10 cellular contexts compared by ENCODE assay signal in the genomic region with DNA sequence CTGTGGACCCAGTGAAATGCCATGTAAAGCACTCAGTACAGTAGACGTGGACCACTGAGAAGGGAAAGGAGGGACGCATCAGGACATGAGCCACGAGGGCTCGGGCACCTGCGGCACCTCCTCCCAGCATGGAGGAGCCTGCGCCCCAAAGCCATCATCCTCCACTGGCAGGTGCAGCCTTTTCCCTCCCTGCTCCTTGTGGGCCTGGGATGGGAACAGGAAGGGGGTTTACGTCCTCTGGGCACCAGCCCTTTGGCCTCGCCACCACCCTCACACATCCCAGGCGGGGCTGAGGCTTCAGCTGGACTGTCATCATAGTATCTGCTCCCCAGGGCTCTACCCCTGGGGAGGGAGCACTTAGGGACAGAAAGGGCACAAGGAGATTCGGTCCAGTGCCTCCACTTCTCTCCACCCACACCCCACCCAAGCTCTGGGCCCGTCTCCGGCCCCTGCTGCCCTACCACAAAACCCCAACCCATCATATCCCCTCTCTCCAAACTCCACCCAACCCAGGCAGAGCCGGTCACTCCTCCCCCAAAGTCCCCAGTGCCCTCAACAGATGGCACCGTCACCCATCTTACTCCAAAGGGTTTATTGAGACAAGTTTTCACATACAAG. TPM values are rescaled to one million over a fixed set of nuclear protein-coding genes. Genes with fewer than 3 reads are reported as not detected.
DNase-seq lines count a peak whose midpoint lies in the region; ATAC-seq and TF ChIP-seq lines count a peak whose summit lies in the region.
"Had no signal": no experiment of that assay in that cellular context is flagged by ENCODE, and none has a peak within 500 bp of the region (broad histone marks: within the 10 kb centered on the region; RNA-seq: fewer than 3 reads in every experiment).

No MANE protein-coding gene starts in this region.

- peak overlapping the region; percentile 97 for H3K27ac Mint-ChIP-seq in memory B cell

- ATAC-seq in memory B cell (ENCODE audit: low read depth): peak; percentile 20
- ATAC-seq: left colon had no signal

- H4K20me1 ChIP-seq in DOHH2 (ENCODE audit: control insufficient read depth, insufficient read depth, low read depth, low read length): no peaks in the 10 kb centered on the region

- no peak for TF ChIP-seq CTCF in DOHH2 (IDR thresholded peaks at IDR 0.05; ENCODE audit: low read depth, low read length, poor library complexity, severe bottlenecking)
- TF ChIP-seq CTCF in Peyer's patch (IDR thresholded peaks at IDR 0.05): no peak
- TF ChIP-seq CTCF in WERI-Rb-1 (IDR thresholded peaks at IDR 0.05; ENCODE audit: low read depth, low read length): no peak

- H3K36me3 ChIP-seq in DOHH2 (ENCODE audit: control insufficient read depth, low read length) (peaks cover 86% of the 10 kb centered on the region), Peyer's patch (peaks cover 0 to 43% (median 0%) of the 10 kb centered on the region in 3 donors), WERI-Rb-1 (peaks cover 50% of the 10 kb centered on the region)

- TF ChIP-seq POLR2A in GM19099 (IDR thresholded peaks at IDR 0.05; ENCODE audit: extremely low read depth, insufficient read length, low read depth) (peak; percentile 59), Peyer's patch (IDR thresholded peaks at IDR 0.05) (no peak)

- H3K27ac ChIP-seq in DOHH2 (ENCODE audit: low read depth, low read length) (peak overlapping the region; percentile 93), Peyer's patch (peak overlapping the region in 3 of 4 donors; percentile 92 to 95 (median 94)), WERI-Rb-1 (no peak overlapping the region)

- no peaks in the 10 kb centered on the region for H3K27me3 Mint-ChIP-seq in memory B cell

- H3K9me2 ChIP-seq in DOHH2 (replicated peaks; ENCODE audit: control insufficient read depth, low read length): no peaks in the 10 kb centered on the region

- peak overlapping the region; percentile 100 for H3K4me2 ChIP-seq in DOHH2 (ENCODE audit: low read length)

- H3K9me3 ChIP-seq in DOHH2 (ENCODE audit: control insufficient read depth, insufficient read depth, low read length) (no peaks in the 10 kb centered on the region), Peyer's patch (no peaks in the 10 kb centered on the region), WERI-Rb-1 (ENCODE audit: severe bottlenecking) (no peaks in the 10 kb centered on the region)

- peak in 2 of 3 donors; percentile 77 to 81 for DNase-seq in Peyer's patch
- DNase-seq in memory B cell (ENCODE audit: low spot score in 2 of 2): peak in 1 of 2 donors; percentile 36
- no peak for DNase-seq in WERI-Rb-1
- no peak for DNase-seq in COLO668 (lab: John Stamatoyannopoulos, UW; ENCODE audit: unreplicated experiment)
- DNase-seq in NCI-H2227 (lab: John Stamatoyannopoulos, UW; ENCODE audit: unreplicated experiment): no peak
- no peak for DNase-seq in SIG-M5 treated with dmso at 0.1 percent for 504 hours (lab: John Stamatoyannopoulos, UW; ENCODE audit: unreplicated experiment)

- H3K79me2 ChIP-seq in DOHH2 (ENCODE audit: control insufficient read depth, low read length): peaks cover 30% of the 10 kb centered on the region

- H3K27me3 ChIP-seq in DOHH2 (ENCODE audit: control insufficient read depth, low read length) (no peaks in the 10 kb centered on the region), Peyer's patch (no peaks in the 10 kb centered on the region), WERI-Rb-1 (ENCODE audit: insufficient read depth, low read depth, severe bottlenecking) (no peaks in the 10 kb centered on the region)

- H3K4me3 Mint-ChIP-seq in memory B cell: peak overlapping the region; percentile 98

- H3K4me3 ChIP-seq in DOHH2 (ENCODE audit: low read length): peak overlapping the region; percentile 88
- H3K4me3 ChIP-seq in Peyer's patch: peak overlapping the region in 1 of 4 donors; percentile 70
- no peak overlapping the region for H3K4me3 ChIP-seq in WERI-Rb-1 (ENCODE audit: low read depth, low read length)

- H3K9me3 Mint-ChIP-seq in memory B cell: no peaks in the 10 kb centered on the region

- peaks cover 10% of the 10 kb centered on the region for H3K36me3 Mint-ChIP-seq in memory B cell

- H3F3A ChIP-seq in DOHH2 (ENCODE audit: control insufficient read depth, insufficient read depth): peaks cover 30% of the 10 kb centered on the region

- H3K4me1 ChIP-seq in DOHH2 (ENCODE audit: control insufficient read depth, low read length) (peaks cover 77% of the 10 kb centered on the region), Peyer's patch (peaks cover 0 to 36% (median 30%) of the 10 kb centered on the region in 4 donors)

- peaks cover 46% of the 10 kb centered on the region for H3K4me1 Mint-ChIP-seq in memory B cell

RNA-seq across cellular contexts. Expression of gene PRKD2, which starts 2.1 kb away (rescaled TPM):
- 10 to 100 TPM; 57.0 to 88.8 (median 64.0) TPM for total RNA-seq in Peyer's patch

RNA-seq across cellular contexts. Expression of gene FKRP, which starts 26.8 kb away (rescaled TPM):
- 10 to 100 TPM in 3 of 4 donors, 1 to 10 TPM in 1; 9.1 to 18.6 (median 15.3) TPM for total RNA-seq in Peyer's patch

RNA-seq across cellular contexts. Expression of gene STRN4, which starts 27.2 kb away (rescaled TPM):
- total RNA-seq in Peyer's patch: 100 to 1,000 TPM in 3 of 4 donors, 10 to 100 TPM in 1; 80.9 to 146 (median 116) TPM

RNA-seq across cellular contexts. Expression of gene DACT3, which starts 58.1 kb away (rescaled TPM):
- total RNA-seq in Peyer's patch: 1 to 10 TPM in 2 of 4 donors, under 1 TPM in 2; 0.53 to 2.3 (median 1.4) TPM
- total RNA-seq: NCI-H460 had no signal

Comparison
In these comparisons a context has a peak if more than half of its experiments do, and no peak if none do; other contexts are left out.
1. DNase-seq: peak in Peyer's patch (2 of 3); none in WERI-Rb-1 (single experiment), COLO668 (single experiment), NCI-H2227 (single experiment) and SIG-M5 treated with dmso at 0.1 percent for 504 hours (single experiment).